1 cellular context compared by ENCODE assay signal in the genomic region with DNA sequence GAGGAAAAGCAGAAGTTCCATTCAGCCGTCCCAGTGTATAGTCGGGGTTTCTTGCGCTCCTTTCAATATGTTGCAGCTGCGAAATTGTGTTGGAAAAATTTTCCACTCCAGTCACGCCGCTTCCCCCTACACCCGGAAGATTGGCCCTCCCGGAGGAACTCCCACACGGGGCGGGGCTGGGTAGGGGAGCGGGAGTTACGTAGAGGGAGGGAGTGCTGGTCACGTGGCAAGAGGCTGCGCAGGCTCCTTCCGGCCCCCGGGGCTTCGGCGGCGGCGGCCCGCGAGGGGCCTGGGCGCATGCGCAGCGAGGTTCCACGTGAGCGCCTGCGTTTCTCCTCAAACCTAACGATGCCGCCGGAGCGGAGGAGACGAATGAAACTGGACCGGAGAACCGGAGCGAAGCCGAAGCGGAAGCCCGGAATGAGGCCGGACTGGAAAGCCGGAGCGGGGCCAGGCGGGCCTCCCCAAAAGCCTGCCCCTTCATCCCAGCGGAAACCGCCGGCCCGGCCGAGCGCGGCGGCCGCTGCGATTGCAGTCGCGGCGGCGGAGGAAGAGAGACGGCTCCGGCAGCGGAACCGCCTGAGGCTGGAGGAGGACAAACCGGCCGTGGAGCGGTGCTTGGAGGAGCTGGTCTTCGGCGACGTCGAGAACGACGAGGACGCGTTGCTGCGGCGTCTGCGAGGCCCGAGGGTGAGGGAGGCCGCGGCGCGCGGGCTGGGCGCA.
A peak's percentile ranks its signal among the peaks of the same experiment; 100 is the strongest.
TF ChIP-seq lines count a peak whose summit lies in the region.

TSS of gene UTP18 (plus strand) at position 310 of the 723 bp plus-strand sequence. CDS start at position 349, 39 bp downstream.

TF ChIP-seq in K562, 482 proteins besides CTCF, POLR2A, EP300 and RAD21 (continued from another document and continues in another):
- TF ChIP-seq CHD1 (IDR thresholded peaks at IDR 0.05; ENCODE audit: low read length) (no peak), PTRF (tag; IDR thresholded peaks at IDR 0.05) (no peak), SRSF7 (optimal IDR thresholded peaks at IDR 0.05; ENCODE audit: low read depth, low read length) (no peak), ARNT (IDR thresholded peaks at IDR 0.05) (peak; percentile 27 to 89; a peak in 3 of 4 replicates), NEUROD1 (IDR thresholded peaks at IDR 0.05; ENCODE audit: borderline replicate concordance, low read depth, low read length, partially characterized antibody) (peak; percentile 87), FOXM1 (IDR thresholded peaks at IDR 0.05; ENCODE audit: low read depth) (peak; percentile 98), FOXM1 (CRISPR knock-in tag; IDR thresholded peaks at IDR 0.05; ENCODE audit: low read depth) (no peak; the same call in 1 of the 2 replicates), CSDE1 (IDR thresholded peaks at IDR 0.05) (no peak), BHLHE40 (IDR thresholded peaks at IDR 0.05; ENCODE audit: low read length) (peak; percentile 93), TBP (optimal IDR thresholded peaks at IDR 0.05; ENCODE audit: low read depth, low read length) (peak; percentile 37), MAFF (IDR thresholded peaks at IDR 0.05; ENCODE audit: low read length) (peak; percentile 68), BRCA1 (IDR thresholded peaks at IDR 0.05) (no peak), BRCA1 (CRISPR knock-in tag; IDR thresholded peaks at IDR 0.05) (no peak), TEAD4 (IDR thresholded peaks at IDR 0.05; ENCODE audit: low read length) (peak; percentile 19; the same call in 1 of the 2 replicates), TEAD4 (CRISPR knock-in tag; IDR thresholded peaks at IDR 0.05; ENCODE audit: borderline replicate concordance) (no peak), HDAC6 (IDR thresholded peaks at IDR 0.05; ENCODE audit: low read depth, low read length) (no peak), MCM7 (IDR thresholded peaks at IDR 0.05) (peak in 1 of 2 experiments; percentile 33; a peak in 1 of 4 replicates), NELFE (IDR thresholded peaks at IDR 0.05; ENCODE audit: insufficient read depth, insufficient read length) (no peak), PHF21A (IDR thresholded peaks at IDR 0.05; ENCODE audit: borderline replicate concordance, low read depth) (no peak), HIVEP1 (CRISPR knock-in tag; IDR thresholded peaks at IDR 0.05) (peak; percentile 38; the same call in 1 of the 2 replicates), ZNF592 (IDR thresholded peaks at IDR 0.05) (peak; percentile 70; the same call in 1 of the 2 replicates), HCFC1 (IDR thresholded peaks at IDR 0.05; ENCODE audit: low read depth, low read length) (peak; percentile 32; the same call in 1 of the 2 replicates), RBFOX2 (IDR thresholded peaks at IDR 0.05; ENCODE audit: low read depth, low read length) (peak; percentile 94), NR4A1 (CRISPR knock-in tag; IDR thresholded peaks at IDR 0.05) (0 out of 2 replicates have a peak, but pooled peaks have one; percentile 53), NR4A1 (tag; IDR thresholded peaks at IDR 0.05) (no peak), GATA2 (CRISPR knock-in tag; IDR thresholded peaks at IDR 0.05) (no peak), RAD51 (IDR thresholded peaks at IDR 0.05; ENCODE audit: borderline replicate concordance, low read depth) (peak; percentile 96), TAF9B (IDR thresholded peaks at IDR 0.05; ENCODE audit: partially characterized antibody) (peak; percentile 45), JUND (IDR thresholded peaks at IDR 0.05; ENCODE audit: borderline replicate concordance, low read depth, low read length) (peak; percentile 94), JUND (tag; IDR thresholded peaks at IDR 0.05; ENCODE audit: borderline replicate concordance, low read depth, low read length) (no peak; the same call in 2 of the 3 replicates), NBN (IDR thresholded peaks at IDR 0.05; ENCODE audit: low read depth) (peak; percentile 87), MEF2A (IDR thresholded peaks at IDR 0.05; ENCODE audit: control insufficient read depth, low read depth, low read length) (no peak), C11orf30 (IDR thresholded peaks at IDR 0.05; ENCODE audit: low read depth) (peak; percentile 2; the same call in 1 of the 2 replicates), GTF2E2 (tag; IDR thresholded peaks at IDR 0.05) (0 out of 2 replicates have a peak, but pooled peaks have one; percentile 51), ZFX (CRISPR knock-in tag; IDR thresholded peaks at IDR 0.05) (peak; percentile 95), REST (CRISPR knock-in tag; IDR thresholded peaks at IDR 0.05; ENCODE audit: low read depth) (peak; percentile 65; the same call in 1 of the 2 replicates), RBBP5 (IDR thresholded peaks at IDR 0.05; ENCODE audit: borderline replicate concordance, insufficient read depth, low read length, poor library complexity, severe bottlenecking) (peak; percentile 81), ZNF583 (CRISPR knock-in tag; IDR thresholded peaks at IDR 0.05) (0 out of 2 replicates have a peak, but pooled peaks have one; percentile 11), ELK3 (CRISPR knock-in tag; IDR thresholded peaks at IDR 0.05) (no peak), ZBTB1 (CRISPR knock-in tag; IDR thresholded peaks at IDR 0.05; ENCODE audit: borderline replicate concordance, low read depth) (no peak; the same call in 1 of the 2 replicates), ETV5 (CRISPR knock-in tag; IDR thresholded peaks at IDR 0.05; ENCODE audit: low read depth) (peak; percentile 92), SREBF1 (IDR thresholded peaks at IDR 0.05; ENCODE audit: borderline replicate concordance, low read depth, low read length) (peak; percentile 88; the same call in 1 of the 2 replicates), ELF1 (tag; IDR thresholded peaks at IDR 0.05) (peak; percentile 90), HDAC3 (IDR thresholded peaks at IDR 0.05; ENCODE audit: borderline replicate concordance, partially characterized antibody) (peak; percentile 75), U2AF1 (optimal IDR thresholded peaks at IDR 0.05; ENCODE audit: low read depth, low read length) (peak; percentile 65), NFIC (IDR thresholded peaks at IDR 0.05) (peak; percentile 23; the same call in 1 of the 2 replicates), NR1H2 (CRISPR knock-in tag; IDR thresholded peaks at IDR 0.05) (no peak), NKRF (IDR thresholded peaks at IDR 0.05; ENCODE audit: borderline replicate concordance) (peak; percentile 34; the same call in 1 of the 2 replicates), HMGN3 (IDR thresholded peaks at IDR 0.05; ENCODE audit: borderline replicate concordance, extremely low read depth, insufficient read length, low read depth, low read length) (no peak), CXXC5 (CRISPR knock-in tag; IDR thresholded peaks at IDR 0.05) (peak; percentile 68)
- TF ChIP-seq, protein P1, sequence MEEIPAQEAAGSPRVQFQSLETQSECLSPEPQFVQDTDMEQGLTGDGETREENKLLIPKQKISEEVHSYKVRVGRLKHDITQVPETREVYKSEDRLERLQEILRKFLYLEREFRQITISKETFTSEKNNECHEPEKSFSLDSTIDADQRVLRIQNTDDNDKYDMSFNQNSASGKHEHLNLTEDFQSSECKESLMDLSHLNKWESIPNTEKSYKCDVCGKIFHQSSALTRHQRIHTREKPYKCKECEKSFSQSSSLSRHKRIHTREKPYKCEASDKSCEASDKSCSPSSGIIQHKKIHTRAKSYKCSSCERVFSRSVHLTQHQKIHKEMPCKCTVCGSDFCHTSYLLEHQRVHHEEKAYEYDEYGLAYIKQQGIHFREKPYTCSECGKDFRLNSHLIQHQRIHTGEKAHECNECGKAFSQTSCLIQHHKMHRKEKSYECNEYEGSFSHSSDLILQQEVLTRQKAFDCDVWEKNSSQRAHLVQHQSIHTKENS (CRISPR knock-in tag; IDR thresholded peaks at IDR 0.05), result no peak
- TF ChIP-seq, protein P2, sequence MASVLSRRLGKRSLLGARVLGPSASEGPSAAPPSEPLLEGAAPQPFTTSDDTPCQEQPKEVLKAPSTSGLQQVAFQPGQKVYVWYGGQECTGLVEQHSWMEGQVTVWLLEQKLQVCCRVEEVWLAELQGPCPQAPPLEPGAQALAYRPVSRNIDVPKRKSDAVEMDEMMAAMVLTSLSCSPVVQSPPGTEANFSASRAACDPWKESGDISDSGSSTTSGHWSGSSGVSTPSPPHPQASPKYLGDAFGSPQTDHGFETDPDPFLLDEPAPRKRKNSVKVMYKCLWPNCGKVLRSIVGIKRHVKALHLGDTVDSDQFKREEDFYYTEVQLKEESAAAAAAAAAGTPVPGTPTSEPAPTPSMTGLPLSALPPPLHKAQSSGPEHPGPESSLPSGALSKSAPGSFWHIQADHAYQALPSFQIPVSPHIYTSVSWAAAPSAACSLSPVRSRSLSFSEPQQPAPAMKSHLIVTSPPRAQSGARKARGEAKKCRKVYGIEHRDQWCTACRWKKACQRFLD (CRISPR knock-in tag; IDR thresholded peaks at IDR 0.05), result no peak
- TF ChIP-seq, protein P3, sequence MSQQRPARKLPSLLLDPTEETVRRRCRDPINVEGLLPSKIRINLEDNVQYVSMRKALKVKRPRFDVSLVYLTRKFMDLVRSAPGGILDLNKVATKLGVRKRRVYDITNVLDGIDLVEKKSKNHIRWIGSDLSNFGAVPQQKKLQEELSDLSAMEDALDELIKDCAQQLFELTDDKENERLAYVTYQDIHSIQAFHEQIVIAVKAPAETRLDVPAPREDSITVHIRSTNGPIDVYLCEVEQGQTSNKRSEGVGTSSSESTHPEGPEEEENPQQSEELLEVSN (IDR thresholded peaks at IDR 0.05; ENCODE audit: borderline replicate concordance in 1 of 2, extremely low read depth in 1 of 2, insufficient read depth in 1 of 2, insufficient read length in 1 of 2, low read depth in 1 of 2, low read length in 1 of 2, poor library complexity in 1 of 2, severe bottlenecking in 1 of 2), result peak; percentile 70 to 94
